16 cellular contexts compared by ENCODE assay signal in the genomic region with DNA sequence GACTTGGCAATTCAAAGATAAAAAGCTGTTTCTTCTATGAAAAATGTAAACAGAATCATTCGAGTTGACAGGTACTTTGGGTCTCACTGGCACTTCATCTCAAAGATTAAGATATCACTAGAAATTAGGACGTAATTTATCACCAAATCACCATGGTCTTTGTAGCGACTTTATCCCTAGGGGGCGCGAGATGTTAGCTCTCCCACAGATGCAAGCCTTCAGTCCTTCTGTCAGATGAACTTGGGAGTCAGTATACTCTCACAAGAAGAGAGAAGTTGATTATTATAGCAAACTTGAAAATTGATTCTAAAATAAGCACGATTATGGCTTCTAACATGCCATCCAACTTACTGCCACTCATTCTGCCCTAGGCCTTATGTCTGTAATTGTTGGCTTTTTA.
A peak's percentile ranks its signal among the peaks of the same experiment; 100 is the strongest.
DNase-seq lines count a peak whose midpoint lies in the region; ATAC-seq and TF ChIP-seq lines count a peak whose summit lies in the region.
"Had no signal": no experiment of that assay in that cellular context is flagged by ENCODE, and none has a peak within 500 bp of the region (broad histone marks: within the 10 kb centered on the region; RNA-seq: fewer than 3 reads in every experiment).

No MANE protein-coding gene starts in this region.

- CTCF ChIA-PET in A673 (lab: Charles Lee), result no interaction called here

- H3K79me2 ChIP-seq in OCI-LY1 (ENCODE audit: insufficient read depth, low read length), result no peaks in the 10 kb centered on the region

- H3K4me1 ChIP-seq in A673 (ENCODE audit: insufficient read depth, low read length, poor library complexity, severe bottlenecking) (no peaks in the 10 kb centered on the region), OCI-LY1 (ENCODE audit: insufficient read depth, low read length, severe bottlenecking) (peaks cover 9% of the 10 kb centered on the region)
- H3K4me1 ChIP-seq: body of pancreas, prostate gland had no signal

- ATAC-seq in GM21529 (IDR thresholded peaks at IDR 0.05; ENCODE audit: unreplicated experiment), result no peak
- ATAC-seq in left cardiac atrium, result no peak
- no peak for ATAC-seq in HG03025 (IDR thresholded peaks at IDR 0.05; ENCODE audit: low FRiP score, unreplicated experiment)
- ATAC-seq: A549; activated CD8-positive, alpha-beta memory T cell treated with anti-CD3 and anti-CD28 coated beads, Interleukin-2, amount 10 ng/mL, durations not matched to agents 7 days and 5 days; body of pancreas had no signal

- no peaks in the 10 kb centered on the region for H3K27me3 Mint-ChIP-seq in endothelial cell (ENCODE audit: unreplicated experiment)
- H3K27me3 Mint-ChIP-seq: activated B cell treated with CpG ODN at 0.5 μM for 24 hours; activated CD8-positive, alpha-beta memory T cell treated with anti-CD3 and anti-CD28 coated beads, Interleukin-2, amount 10 ng/mL, durations not matched to agents 7 days and 5 days had no signal

- no peaks in the 10 kb centered on the region for H3K36me3 Mint-ChIP-seq in endothelial cell (ENCODE audit: low read depth, unreplicated experiment)
- H3K36me3 Mint-ChIP-seq: activated CD8-positive, alpha-beta memory T cell treated with anti-CD3 and anti-CD28 coated beads, Interleukin-2, amount 10 ng/mL, durations not matched to agents 7 days and 5 days had no signal

- no peaks in the 10 kb centered on the region for H3K4me1 Mint-ChIP-seq in endothelial cell (ENCODE audit: unreplicated experiment)

- no peak overlapping the region for H3K27ac Mint-ChIP-seq in endothelial cell (ENCODE audit: unreplicated experiment)
- H3K27ac Mint-ChIP-seq: activated B cell treated with CpG ODN at 0.5 μM for 24 hours; activated CD8-positive, alpha-beta memory T cell treated with anti-CD3 and anti-CD28 coated beads, Interleukin-2, amount 10 ng/mL, durations not matched to agents 7 days and 5 days had no signal

- H3K4me3 ChIP-seq in A673 (ENCODE audit: low read depth, low read length, poor library complexity, severe bottlenecking) (no peak overlapping the region), OCI-LY1 (ENCODE audit: low read depth, low read length, poor library complexity, severe bottlenecking) (no peak overlapping the region)
- H3K4me3 ChIP-seq: A549, body of pancreas, prostate gland had no signal

- H3K9me3 Mint-ChIP-seq in endothelial cell (ENCODE audit: unreplicated experiment), result no peaks in the 10 kb centered on the region
- H3K9me3 Mint-ChIP-seq: activated B cell treated with CpG ODN at 0.5 μM for 24 hours had no signal

- POLR2A ChIA-PET in A673 (lab: Charles Lee; ENCODE audit: low non-redundant PET), result no interaction called here

- no peak overlapping the region for H3K4me3 Mint-ChIP-seq in endothelial cell (ENCODE audit: unreplicated experiment)
- H3K4me3 Mint-ChIP-seq: activated B cell treated with CpG ODN at 0.5 μM for 24 hours; activated CD8-positive, alpha-beta memory T cell treated with anti-CD3 and anti-CD28 coated beads, Interleukin-2, amount 10 ng/mL, durations not matched to agents 7 days and 5 days had no signal

- no peaks in the 10 kb centered on the region for H3K36me3 ChIP-seq in A673 (ENCODE audit: insufficient read depth, low read length, poor library complexity, severe bottlenecking)
- H3K36me3 ChIP-seq in OCI-LY1 (ENCODE audit: insufficient read depth, low read length), result no peaks in the 10 kb centered on the region
- H3K36me3 ChIP-seq: prostate gland had no signal

- H3K4me2 ChIP-seq in OCI-LY1 (ENCODE audit: low read length), result no peak overlapping the region
- H3K4me2 ChIP-seq: A549 had no signal

- H4K20me1 ChIP-seq in OCI-LY1 (ENCODE audit: insufficient read depth, low read length), result no peaks in the 10 kb centered on the region; the same call in 1 of the 2 replicates

- DNase-seq in A673 (ENCODE audit: low spot score), result peak; percentile 10
- peak; percentile 20 for DNase-seq in endothelial cell (ENCODE audit: low spot score)
- peak; percentile 26 for DNase-seq in myocyte (ENCODE audit: low read depth)
- no peak for DNase-seq in left cardiac atrium
- no peak for DNase-seq in middle frontal gyrus (ENCODE audit: extremely low spot score, low spot score)
- DNase-seq: activated B cell treated with CpG ODN at 0.5 μM for 24 hours; activated CD8-positive, alpha-beta memory T cell treated with anti-CD3 and anti-CD28 coated beads, Interleukin-2, amount 10 ng/mL, durations not matched to agents 7 days and 5 days; activated naive CD4-positive, alpha-beta T cell; body of pancreas; effector CD4-positive, alpha-beta T cell; NCI-H1105 treated with DMSO at 0.1 percent for 48 hours had no signal

- H3F3A ChIP-seq in OCI-LY1 (ENCODE audit: insufficient read depth, low read length), result no peaks in the 10 kb centered on the region

- intact Hi-C loops in A673 (cut with micrococcal nuclease; ENCODE audit: unreplicated experiment) (loop anchor here (5.0 to 10.0 kb wide), 2 partner anchors 912 to 1245 kb away; no protein-coding TSS in a partner anchor), left cardiac atrium (cut with DNase I) (loop anchor here in 1 of 2 donors (10.0 kb wide), 1 partner anchor 1242 kb away; no protein-coding TSS in a partner anchor)

- no peak overlapping the region for H2AFZ ChIP-seq in OCI-LY1 (ENCODE audit: low read length)

- H3K27me3 ChIP-seq in A673 (replicated peaks; ENCODE audit: insufficient read depth, low read depth, low read length, poor library complexity) (no peaks in the 10 kb centered on the region), OCI-LY1 (ENCODE audit: insufficient read depth, low read length) (no peaks in the 10 kb centered on the region)
- H3K27me3 ChIP-seq: body of pancreas had no signal

- H3K9me3 ChIP-seq in A673 (ENCODE audit: low read depth, low read length, poor library complexity, severe bottlenecking) (no peaks in the 10 kb centered on the region), OCI-LY1 (ENCODE audit: low read length) (no peaks in the 10 kb centered on the region)
- H3K9me3 ChIP-seq: A549, body of pancreas, prostate gland had no signal

- H3K27ac ChIP-seq in A673 (ENCODE audit: low read depth, low read length, poor library complexity, severe bottlenecking) (no peak overlapping the region), OCI-LY1 (ENCODE audit: low read depth, low read length, poor library complexity, severe bottlenecking) (no peak overlapping the region)
- H3K27ac ChIP-seq: body of pancreas, prostate gland had no signal

- peak; percentile 32; the same call in 1 of the 2 replicates for TF ChIP-seq CTCF in A673 (conservative IDR thresholded peaks at IDR 0.05; ENCODE audit: low read depth, low read length)
- TF ChIP-seq CTCF in OCI-LY1 (IDR thresholded peaks at IDR 0.05; ENCODE audit: low read length), result 0 out of 2 replicates have a peak, but pooled peaks have one; percentile 9
- peak; percentile 25 for TF ChIP-seq CTCF in endothelial cell (IDR thresholded peaks at IDR 0.05; ENCODE audit: unreplicated experiment)

- H3K9me2 ChIP-seq in OCI-LY1 (ENCODE audit: low read depth, low read length), result no peaks in the 10 kb centered on the region

- no peak overlapping the region for H3K9ac ChIP-seq in OCI-LY1 (ENCODE audit: low read length)

- no TSS peak for BruUV-seq in A673 (replicated peaks; lab: Mats Ljungman, UMichigan)

Comparison
In these comparisons a context has a peak if more than half of its experiments do, and no peak if none do; other contexts are left out.
1. DNase-seq: peak in A673 (single experiment), endothelial cell (single experiment) and myocyte (single experiment); none in left cardiac atrium (single experiment) and middle frontal gyrus (single experiment).
2. Peak in every context shown above with its lines, with median percentiles within 50 percentile points of each other: CTCF ChIP-seq.